Comparison of ENCODE assay signal across 2 cellular contexts in the genomic region with DNA sequence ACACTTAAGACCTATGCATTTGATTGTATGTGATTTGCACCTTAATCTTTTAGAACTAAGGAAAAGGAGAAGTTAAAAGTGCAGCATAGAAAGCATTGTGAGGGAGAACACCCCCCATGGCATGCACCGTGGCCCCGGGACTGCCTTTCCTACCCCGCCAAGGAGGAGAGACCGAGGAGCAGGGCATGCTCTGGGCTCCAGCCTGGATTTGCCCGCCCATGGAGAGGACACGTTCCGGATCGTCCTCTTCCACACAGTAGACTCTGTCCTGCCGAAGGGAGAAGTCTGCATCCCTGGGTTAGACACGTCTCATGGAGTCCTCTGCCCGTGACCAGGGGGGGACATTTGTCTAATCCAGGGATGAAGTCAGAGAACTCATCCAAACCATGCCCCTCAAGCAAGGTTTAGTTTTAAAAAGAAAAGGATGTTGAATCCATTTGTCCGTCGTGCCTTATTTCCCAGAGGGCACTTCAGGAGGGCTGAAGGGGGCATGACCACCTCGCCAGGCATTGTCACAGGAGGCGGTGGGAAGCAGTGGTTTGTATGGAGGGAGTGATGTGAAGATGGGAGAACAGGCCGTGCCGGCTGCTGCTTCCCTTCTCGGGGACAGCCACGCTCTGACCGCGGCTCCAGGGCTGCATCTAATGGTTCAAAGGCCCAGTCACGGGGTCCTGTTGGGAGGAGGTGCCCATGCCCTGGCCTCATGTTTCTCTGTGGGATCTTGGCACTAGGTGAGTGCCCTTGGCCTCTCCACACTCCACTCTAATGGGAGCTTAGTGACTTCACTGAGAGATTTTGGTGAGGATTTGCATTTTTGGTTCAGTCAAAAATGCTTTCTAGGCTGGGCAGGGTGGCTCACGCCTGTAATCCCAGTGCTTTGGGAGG.
TF ChIP-seq lines count a peak whose summit lies in the region.

No MANE protein-coding gene starts in this region.

TF ChIP-seq in GM23338, 12 proteins besides CTCF, POLR2A, EP300 and RAD21:
- TF ChIP-seq STAT1 (IDR thresholded peaks at IDR 0.05; ENCODE audit: unreplicated experiment) = no peak
- TF ChIP-seq EZH2phosphoT487 (IDR thresholded peaks at IDR 0.05; ENCODE audit: unreplicated experiment) = no peak
- TF ChIP-seq EZH2 (IDR thresholded peaks at IDR 0.05; ENCODE audit: low read depth, unreplicated experiment) = no peak
- TF ChIP-seq, protein P1, sequence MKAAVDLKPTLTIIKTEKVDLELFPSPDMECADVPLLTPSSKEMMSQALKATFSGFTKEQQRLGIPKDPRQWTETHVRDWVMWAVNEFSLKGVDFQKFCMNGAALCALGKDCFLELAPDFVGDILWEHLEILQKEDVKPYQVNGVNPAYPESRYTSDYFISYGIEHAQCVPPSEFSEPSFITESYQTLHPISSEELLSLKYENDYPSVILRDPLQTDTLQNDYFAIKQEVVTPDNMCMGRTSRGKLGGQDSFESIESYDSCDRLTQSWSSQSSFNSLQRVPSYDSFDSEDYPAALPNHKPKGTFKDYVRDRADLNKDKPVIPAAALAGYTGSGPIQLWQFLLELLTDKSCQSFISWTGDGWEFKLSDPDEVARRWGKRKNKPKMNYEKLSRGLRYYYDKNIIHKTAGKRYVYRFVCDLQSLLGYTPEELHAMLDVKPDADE (IDR thresholded peaks at IDR 0.05) = no peak
- no peak for TF ChIP-seq POLR2AphosphoS5 (IDR thresholded peaks at IDR 0.05; ENCODE audit: low read depth)
- TF ChIP-seq CREB1 (CRISPR knock-in tag; IDR thresholded peaks at IDR 0.05; ENCODE audit: low read depth) = no peak

TF ChIP-seq in H1, 55 proteins besides CTCF, POLR2A, EP300 and RAD21:
- no peak for TF ChIP-seq EGR1 (IDR thresholded peaks at IDR 0.05; ENCODE audit: borderline replicate concordance, low read depth, low read length)
- TF ChIP-seq, protein P2, sequence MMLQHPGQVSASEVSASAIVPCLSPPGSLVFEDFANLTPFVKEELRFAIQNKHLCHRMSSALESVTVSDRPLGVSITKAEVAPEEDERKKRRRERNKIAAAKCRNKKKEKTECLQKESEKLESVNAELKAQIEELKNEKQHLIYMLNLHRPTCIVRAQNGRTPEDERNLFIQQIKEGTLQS (IDR thresholded peaks at IDR 0.05; ENCODE audit: insufficient read depth, low read depth, low read length) = no peak
- TF ChIP-seq NRF1 (IDR thresholded peaks at IDR 0.05; ENCODE audit: low read depth, low read length) = no peak
- TF ChIP-seq SRF (IDR thresholded peaks at IDR 0.05; ENCODE audit: low read depth, low read length) = no peak
- no peak for TF ChIP-seq ZNF274 (IDR thresholded peaks at IDR 0.05; ENCODE audit: borderline replicate concordance, extremely low read depth, low read length)
- no peak for TF ChIP-seq TAF7 (optimal IDR thresholded peaks at IDR 0.05; ENCODE audit: borderline replicate concordance, low read depth, low read length)
- TF ChIP-seq, protein P3, sequence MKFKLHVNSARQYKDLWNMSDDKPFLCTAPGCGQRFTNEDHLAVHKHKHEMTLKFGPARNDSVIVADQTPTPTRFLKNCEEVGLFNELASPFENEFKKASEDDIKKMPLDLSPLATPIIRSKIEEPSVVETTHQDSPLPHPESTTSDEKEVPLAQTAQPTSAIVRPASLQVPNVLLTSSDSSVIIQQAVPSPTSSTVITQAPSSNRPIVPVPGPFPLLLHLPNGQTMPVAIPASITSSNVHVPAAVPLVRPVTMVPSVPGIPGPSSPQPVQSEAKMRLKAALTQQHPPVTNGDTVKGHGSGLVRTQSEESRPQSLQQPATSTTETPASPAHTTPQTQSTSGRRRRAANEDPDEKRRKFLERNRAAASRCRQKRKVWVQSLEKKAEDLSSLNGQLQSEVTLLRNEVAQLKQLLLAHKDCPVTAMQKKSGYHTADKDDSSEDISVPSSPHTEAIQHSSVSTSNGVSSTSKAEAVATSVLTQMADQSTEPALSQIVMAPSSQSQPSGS (IDR thresholded peaks at IDR 0.05; ENCODE audit: low read length) = no peak
- no peak for TF ChIP-seq EZH2 (IDR thresholded peaks at IDR 0.05; ENCODE audit: low read depth, low read length, severe bottlenecking)
- no peak for TF ChIP-seq HDAC6 (IDR thresholded peaks at IDR 0.05; ENCODE audit: low read depth, low read length)
- TF ChIP-seq SAP30 (IDR thresholded peaks at IDR 0.05; ENCODE audit: insufficient read depth, insufficient replicate concordance, low read length) = no peak
- TF ChIP-seq BACH1 (IDR thresholded peaks at IDR 0.05; ENCODE audit: low read length) = no peak
- no peak for TF ChIP-seq RBBP5 (IDR thresholded peaks at IDR 0.05; ENCODE audit: borderline replicate concordance, low read depth, low read length)
- TF ChIP-seq, protein P4, sequence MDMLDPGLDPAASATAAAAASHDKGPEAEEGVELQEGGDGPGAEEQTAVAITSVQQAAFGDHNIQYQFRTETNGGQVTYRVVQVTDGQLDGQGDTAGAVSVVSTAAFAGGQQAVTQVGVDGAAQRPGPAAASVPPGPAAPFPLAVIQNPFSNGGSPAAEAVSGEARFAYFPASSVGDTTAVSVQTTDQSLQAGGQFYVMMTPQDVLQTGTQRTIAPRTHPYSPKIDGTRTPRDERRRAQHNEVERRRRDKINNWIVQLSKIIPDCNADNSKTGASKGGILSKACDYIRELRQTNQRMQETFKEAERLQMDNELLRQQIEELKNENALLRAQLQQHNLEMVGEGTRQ (IDR thresholded peaks at IDR 0.05; ENCODE audit: low read length) = no peak
- TF ChIP-seq ASH2L (IDR thresholded peaks at IDR 0.05; ENCODE audit: low read length) = no peak
- TF ChIP-seq CHD7 (IDR thresholded peaks at IDR 0.05; ENCODE audit: insufficient replicate concordance, low read length) = no peak
- TF ChIP-seq MAFK (IDR thresholded peaks at IDR 0.05; ENCODE audit: low read depth, low read length) = no peak
- no peak for TF ChIP-seq SIRT6 (IDR thresholded peaks at IDR 0.05; ENCODE audit: low read length)
- no peak for TF ChIP-seq CTBP2 (IDR thresholded peaks at IDR 0.05; ENCODE audit: borderline replicate concordance, insufficient read depth, insufficient read length, low read length)
- TF ChIP-seq RFX5 (IDR thresholded peaks at IDR 0.05; ENCODE audit: borderline replicate concordance, low read depth, low read length) = no peak
- no peak for TF ChIP-seq E2F6 (IDR thresholded peaks at IDR 0.05)
